Comparison of ENCODE assay signal across 1 cellular context in the genomic region with DNA sequence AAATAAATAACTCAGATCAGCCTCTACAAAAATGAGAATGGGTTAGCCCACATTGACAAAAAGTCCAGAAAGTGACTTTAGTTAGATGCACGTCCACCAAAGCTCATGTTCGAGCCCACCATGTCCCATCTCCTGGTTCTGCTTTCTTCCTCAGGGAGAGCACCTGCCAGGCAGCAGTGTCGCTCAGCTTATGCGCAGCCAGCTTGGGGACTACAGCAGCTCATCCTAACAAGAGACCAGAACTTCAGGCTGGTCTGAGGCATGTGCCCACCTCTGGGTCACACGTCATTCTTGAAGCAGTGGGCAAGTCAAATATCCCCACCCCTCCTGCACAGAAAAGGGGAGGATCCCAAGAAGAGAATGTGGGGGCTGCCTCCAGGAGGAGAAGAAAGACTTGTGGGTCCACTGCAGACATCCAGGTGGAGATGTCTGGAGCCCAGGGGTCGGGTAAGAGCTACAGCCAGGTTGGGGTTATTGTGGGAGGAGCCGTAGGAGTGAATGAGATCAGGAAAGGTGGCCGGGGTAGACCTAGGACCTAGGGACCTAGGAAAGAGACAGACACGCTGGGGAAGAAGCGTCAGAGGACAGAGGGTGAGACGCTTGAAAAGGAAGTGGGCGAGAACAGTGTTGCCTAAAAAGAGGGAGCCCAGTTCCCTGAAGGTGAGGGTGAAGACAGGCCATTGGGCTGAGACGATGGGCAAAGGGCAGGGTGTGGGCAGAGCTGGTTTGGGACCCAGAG.
TF ChIP-seq lines count a peak whose summit lies in the region.

No MANE protein-coding gene starts in this region.

TF ChIP-seq in HepG2, 621 proteins besides CTCF, POLR2A, EP300 and RAD21 (continued from another document):
- TF ChIP-seq, protein P1, sequence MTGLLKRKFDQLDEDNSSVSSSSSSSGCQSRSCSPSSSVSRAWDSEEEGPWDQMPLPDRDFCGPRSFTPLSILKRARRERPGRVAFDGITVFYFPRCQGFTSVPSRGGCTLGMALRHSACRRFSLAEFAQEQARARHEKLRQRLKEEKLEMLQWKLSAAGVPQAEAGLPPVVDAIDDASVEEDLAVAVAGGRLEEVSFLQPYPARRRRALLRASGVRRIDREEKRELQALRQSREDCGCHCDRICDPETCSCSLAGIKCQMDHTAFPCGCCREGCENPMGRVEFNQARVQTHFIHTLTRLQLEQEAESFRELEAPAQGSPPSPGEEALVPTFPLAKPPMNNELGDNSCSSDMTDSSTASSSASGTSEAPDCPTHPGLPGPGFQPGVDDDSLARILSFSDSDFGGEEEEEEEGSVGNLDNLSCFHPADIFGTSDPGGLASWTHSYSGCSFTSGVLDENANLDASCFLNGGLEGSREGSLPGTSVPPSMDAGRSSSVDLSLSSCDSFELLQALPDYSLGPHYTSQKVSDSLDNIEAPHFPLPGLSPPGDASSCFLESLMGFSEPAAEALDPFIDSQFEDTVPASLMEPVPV (CRISPR knock-in tag; IDR thresholded peaks at IDR 0.05) = no peak
- no peak for TF ChIP-seq ZNF44 (CRISPR knock-in tag; IDR thresholded peaks at IDR 0.05)
- TF ChIP-seq GZF1 (CRISPR knock-in tag; IDR thresholded peaks at IDR 0.05) = no peak
- TF ChIP-seq RAD51 (IDR thresholded peaks at IDR 0.05; ENCODE audit: borderline replicate concordance) = no peak
- no peak for TF ChIP-seq ZNF557 (CRISPR knock-in tag; IDR thresholded peaks at IDR 0.05)
- no peak for TF ChIP-seq HIVEP1 (CRISPR knock-in tag; IDR thresholded peaks at IDR 0.05)
- TF ChIP-seq JUND (CRISPR knock-in tag; IDR thresholded peaks at IDR 0.05) = 0 out of 2 replicates have a peak, but pooled peaks have one; percentile 19
- peak; percentile 12; the same call in 1 of the 2 replicates for TF ChIP-seq ZNF777 (CRISPR knock-in tag; IDR thresholded peaks at IDR 0.05)
- no peak for TF ChIP-seq ZNF331 (CRISPR knock-in tag; IDR thresholded peaks at IDR 0.05)
- TF ChIP-seq BCL6 (CRISPR knock-in tag; IDR thresholded peaks at IDR 0.05) = no peak
- no peak for TF ChIP-seq RERE (CRISPR knock-in tag; IDR thresholded peaks at IDR 0.05; ENCODE audit: low read depth)
- TF ChIP-seq LCORL (IDR thresholded peaks at IDR 0.05) = 0 out of 2 replicates have a peak, but pooled peaks have one; percentile 3
- no peak for TF ChIP-seq LCORL (CRISPR knock-in tag; IDR thresholded peaks at IDR 0.05)
- no peak for TF ChIP-seq KDM5B (CRISPR knock-in tag; IDR thresholded peaks at IDR 0.05; ENCODE audit: borderline replicate concordance)
- TF ChIP-seq, protein P2, sequence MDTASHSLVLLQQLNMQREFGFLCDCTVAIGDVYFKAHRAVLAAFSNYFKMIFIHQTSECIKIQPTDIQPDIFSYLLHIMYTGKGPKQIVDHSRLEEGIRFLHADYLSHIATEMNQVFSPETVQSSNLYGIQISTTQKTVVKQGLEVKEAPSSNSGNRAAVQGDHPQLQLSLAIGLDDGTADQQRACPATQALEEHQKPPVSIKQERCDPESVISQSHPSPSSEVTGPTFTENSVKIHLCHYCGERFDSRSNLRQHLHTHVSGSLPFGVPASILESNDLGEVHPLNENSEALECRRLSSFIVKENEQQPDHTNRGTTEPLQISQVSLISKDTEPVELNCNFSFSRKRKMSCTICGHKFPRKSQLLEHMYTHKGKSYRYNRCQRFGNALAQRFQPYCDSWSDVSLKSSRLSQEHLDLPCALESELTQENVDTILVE (CRISPR knock-in tag; IDR thresholded peaks at IDR 0.05) = no peak
- TF ChIP-seq, protein P3, sequence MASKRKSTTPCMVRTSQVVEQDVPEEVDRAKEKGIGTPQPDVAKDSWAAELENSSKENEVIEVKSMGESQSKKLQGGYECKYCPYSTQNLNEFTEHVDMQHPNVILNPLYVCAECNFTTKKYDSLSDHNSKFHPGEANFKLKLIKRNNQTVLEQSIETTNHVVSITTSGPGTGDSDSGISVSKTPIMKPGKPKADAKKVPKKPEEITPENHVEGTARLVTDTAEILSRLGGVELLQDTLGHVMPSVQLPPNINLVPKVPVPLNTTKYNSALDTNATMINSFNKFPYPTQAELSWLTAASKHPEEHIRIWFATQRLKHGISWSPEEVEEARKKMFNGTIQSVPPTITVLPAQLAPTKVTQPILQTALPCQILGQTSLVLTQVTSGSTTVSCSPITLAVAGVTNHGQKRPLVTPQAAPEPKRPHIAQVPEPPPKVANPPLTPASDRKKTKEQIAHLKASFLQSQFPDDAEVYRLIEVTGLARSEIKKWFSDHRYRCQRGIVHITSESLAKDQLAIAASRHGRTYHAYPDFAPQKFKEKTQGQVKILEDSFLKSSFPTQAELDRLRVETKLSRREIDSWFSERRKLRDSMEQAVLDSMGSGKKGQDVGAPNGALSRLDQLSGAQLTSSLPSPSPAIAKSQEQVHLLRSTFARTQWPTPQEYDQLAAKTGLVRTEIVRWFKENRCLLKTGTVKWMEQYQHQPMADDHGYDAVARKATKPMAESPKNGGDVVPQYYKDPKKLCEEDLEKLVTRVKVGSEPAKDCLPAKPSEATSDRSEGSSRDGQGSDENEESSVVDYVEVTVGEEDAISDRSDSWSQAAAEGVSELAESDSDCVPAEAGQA (IDR thresholded peaks at IDR 0.05; ENCODE audit: low read depth) = no peak
- TF ChIP-seq, protein P3 (CRISPR knock-in tag; IDR thresholded peaks at IDR 0.05; ENCODE audit: borderline replicate concordance) = no peak
- no peak for TF ChIP-seq KAT8 (CRISPR knock-in tag; IDR thresholded peaks at IDR 0.05)
- TF ChIP-seq ZNF235 (CRISPR knock-in tag; IDR thresholded peaks at IDR 0.05; ENCODE audit: borderline replicate concordance) = no peak
- no peak for TF ChIP-seq AKAP8 (CRISPR knock-in tag; IDR thresholded peaks at IDR 0.05)
- TF ChIP-seq SAFB2 (CRISPR knock-in tag; IDR thresholded peaks at IDR 0.05; ENCODE audit: borderline replicate concordance, low read depth) = 0 out of 2 replicates have a peak, but pooled peaks have one; percentile 36
- TF ChIP-seq, protein P4, sequence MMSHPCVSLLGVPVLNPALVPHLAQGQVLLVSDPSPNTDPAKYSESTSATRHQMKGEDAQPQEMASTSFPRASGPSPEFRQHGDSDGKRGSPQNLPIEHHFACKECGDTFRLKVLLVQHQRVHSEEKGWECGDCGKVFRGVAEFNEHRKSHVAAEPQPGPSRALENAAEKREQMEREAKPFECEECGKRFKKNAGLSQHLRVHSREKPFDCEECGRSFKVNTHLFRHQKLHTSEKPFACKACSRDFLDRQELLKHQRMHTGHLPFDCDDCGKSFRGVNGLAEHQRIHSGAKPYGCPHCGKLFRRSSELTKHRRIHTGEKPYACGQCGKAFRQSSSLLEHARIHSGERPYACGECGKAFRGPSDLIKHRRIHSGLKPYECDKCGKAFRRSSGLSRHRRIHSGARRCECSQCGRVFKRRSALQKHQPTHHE (CRISPR knock-in tag; IDR thresholded peaks at IDR 0.05; ENCODE audit: borderline replicate concordance) = no peak
- TF ChIP-seq XRCC5 (optimal IDR thresholded peaks at IDR 0.05; ENCODE audit: low read length) = no peak
- TF ChIP-seq HNF4G (IDR thresholded peaks at IDR 0.05; ENCODE audit: borderline replicate concordance, low read depth, low read length) = no peak
- no peak for TF ChIP-seq HNF4G (CRISPR knock-in tag; IDR thresholded peaks at IDR 0.05; ENCODE audit: borderline replicate concordance, low read depth)
- TF ChIP-seq HES4 (CRISPR knock-in tag; IDR thresholded peaks at IDR 0.05; ENCODE audit: borderline replicate concordance) = 0 out of 2 replicates have a peak, but pooled peaks have one; percentile 44
- TF ChIP-seq NONO (IDR thresholded peaks at IDR 0.05) = no peak
- TF ChIP-seq NONO (CRISPR knock-in tag; conservative IDR thresholded peaks at IDR 0.05) = peak; percentile 44
- TF ChIP-seq HNRNPK (IDR thresholded peaks at IDR 0.05; ENCODE audit: low read depth, low read length, poor library complexity, severe bottlenecking) = no peak
- TF ChIP-seq SMARCE1 (IDR thresholded peaks at IDR 0.05; ENCODE audit: borderline replicate concordance) = no peak
- peak; percentile 7; the same call in 1 of the 2 replicates for TF ChIP-seq ATAD3A (CRISPR knock-in tag; IDR thresholded peaks at IDR 0.05)
- no peak for TF ChIP-seq CHCHD3 (CRISPR knock-in tag; IDR thresholded peaks at IDR 0.05)
- 0 out of 2 replicates have a peak, but pooled peaks have one; percentile 34 for TF ChIP-seq ZC3H13 (CRISPR knock-in tag; IDR thresholded peaks at IDR 0.05)
- TF ChIP-seq SOX13 (IDR thresholded peaks at IDR 0.05) = no peak
- TF ChIP-seq SOX13 (CRISPR knock-in tag; conservative IDR thresholded peaks at IDR 0.05 in 1 of 2, IDR thresholded peaks at IDR 0.05 in 1 of 2) = no peak
- TF ChIP-seq SP5 (CRISPR knock-in tag; IDR thresholded peaks at IDR 0.05; ENCODE audit: borderline replicate concordance, low read depth) = 0 out of 2 replicates have a peak, but pooled peaks have one; percentile 11
